26 cellular contexts compared by ENCODE assay signal in genomic region chr11:86449993-86450629, GRCh38.
"Had no signal": no experiment of that assay in that cellular context is flagged by ENCODE, and none has a peak within 500 bp of the region (broad histone marks: within the 10 kb centered on the region; RNA-seq: fewer than 3 reads in every experiment).

No MANE protein-coding gene starts in this region.

- H3K4me2 ChIP-seq: smooth muscle cell had no signal

- H3K4me1 ChIP-seq: breast epithelium, esophagus squamous epithelium, left lung, sigmoid colon, transverse colon had no signal

- H3K36me3 Mint-ChIP-seq: naive B cell; stimulated activated memory B cell treated with anti-CD40 and anti-IgM and Interleukin-4, amounts not matched to agents 10 μg/mL and 1 μg/mL and 100 μg/mL, for 72 hours had no signal

- H3K27me3 ChIP-seq: breast epithelium, esophagus squamous epithelium, left lung, sigmoid colon, transverse colon had no signal

- H3K27ac ChIP-seq: breast epithelium, esophagus squamous epithelium, left lung, sigmoid colon, transverse colon, WERI-Rb-1 had no signal

- H3K9me3 Mint-ChIP-seq: activated naive CD4-positive, alpha-beta T cell treated with anti-CD3 and anti-CD28 coated beads for 36 hours; activated naive CD8-positive, alpha-beta T cell treated with anti-CD3 and anti-CD28 coated beads, Interleukin-2, amount 10 ng/mL, durations not matched to agents 7 days and 5 days; activated T-cell treated with anti-CD3 and anti-CD28 coated beads, Interleukin-2, amount 50 U/mL, for 4 hours; central memory CD8-positive, alpha-beta T cell; immature natural killer cell; naive B cell; stimulated activated memory B cell treated with anti-CD40 and anti-IgM and Interleukin-4, amounts not matched to agents 10 μg/mL and 1 μg/mL and 100 μg/mL, for 72 hours had no signal

- H3K4me3 ChIP-seq: breast epithelium, esophagus squamous epithelium, left lung, lung, sigmoid colon, smooth muscle cell, transverse colon had no signal

- H3K27ac Mint-ChIP-seq: activated naive CD4-positive, alpha-beta T cell treated with anti-CD3 and anti-CD28 coated beads for 36 hours; activated naive CD8-positive, alpha-beta T cell treated with anti-CD3 and anti-CD28 coated beads, Interleukin-2, amount 10 ng/mL, durations not matched to agents 7 days and 5 days; immature natural killer cell; naive B cell; stimulated activated memory B cell treated with anti-CD40 and anti-IgM and Interleukin-4, amounts not matched to agents 10 μg/mL and 1 μg/mL and 100 μg/mL, for 72 hours had no signal

- H3K9me3 ChIP-seq: breast epithelium, esophagus squamous epithelium, left lung, sigmoid colon, transverse colon had no signal

- H3K4me3 Mint-ChIP-seq: activated naive CD4-positive, alpha-beta T cell treated with anti-CD3 and anti-CD28 coated beads for 36 hours; activated naive CD8-positive, alpha-beta T cell treated with anti-CD3 and anti-CD28 coated beads, Interleukin-2, amount 10 ng/mL, durations not matched to agents 7 days and 5 days; activated T-cell treated with anti-CD3 and anti-CD28 coated beads, Interleukin-2, amount 50 U/mL, for 4 hours; central memory CD8-positive, alpha-beta T cell; immature natural killer cell; naive B cell; stimulated activated memory B cell treated with anti-CD40 and anti-IgM and Interleukin-4, amounts not matched to agents 10 μg/mL and 1 μg/mL and 100 μg/mL, for 72 hours had no signal

- ATAC-seq: activated T-cell treated with anti-CD3 and anti-CD28 coated beads, Interleukin-2, amount 50 U/mL, for 4 hours; left lung; stimulated activated memory B cell treated with anti-CD40 and anti-IgM and Interleukin-4, amounts not matched to agents 10 μg/mL and 1 μg/mL and 100 μg/mL, for 72 hours had no signal

- FAIRE-seq: colon, urothelium cell line had no signal

- DNase-seq: activated CD4-positive, alpha-beta T cell treated with anti-CD3 and anti-CD28 coated beads for 1 hour; activated CD4-positive, alpha-beta T cell treated with anti-CD3 and anti-CD28 coated beads, Interleukin-2, amount 50 U/mL, for 4 hours; activated CD8-positive, alpha-beta memory T cell treated with anti-CD3 and anti-CD28 coated beads, Interleukin-2, amount 50 U/mL, for 48 hours; activated effector memory CD4-positive, alpha-beta T cell treated with Interleukin-2 at 50 U/mL for 16 hours; activated naive CD4-positive, alpha-beta T cell treated with anti-CD3 and anti-CD28 coated beads for 36 hours; activated naive CD8-positive, alpha-beta T cell treated with anti-CD3 and anti-CD28 coated beads, Interleukin-2, amount 10 ng/mL, durations not matched to agents 7 days and 5 days; activated T-cell treated with anti-CD3 and anti-CD28 coated beads, Interleukin-2, amount 50 U/mL, for 4 hours; amniotic stem cell; esophagus squamous epithelium; immature natural killer cell; naive B cell; occipital lobe; sigmoid colon; stimulated activated CD4-positive, alpha-beta T cell treated with anti-CD3 and anti-CD28 coated beads, Interleukin-15, amount 100 ng/mL, for 24 hours; T-helper 1 cell; T1000; transverse colon; WERI-Rb-1 had no signal

- H3K27me3 Mint-ChIP-seq: activated naive CD8-positive, alpha-beta T cell treated with anti-CD3 and anti-CD28 coated beads, Interleukin-2, amount 10 ng/mL, durations not matched to agents 7 days and 5 days; central memory CD8-positive, alpha-beta T cell; naive B cell; stimulated activated memory B cell treated with anti-CD40 and anti-IgM and Interleukin-4, amounts not matched to agents 10 μg/mL and 1 μg/mL and 100 μg/mL, for 72 hours had no signal

- H3K4me1 Mint-ChIP-seq: central memory CD8-positive, alpha-beta T cell; stimulated activated memory B cell treated with anti-CD40 and anti-IgM and Interleukin-4, amounts not matched to agents 10 μg/mL and 1 μg/mL and 100 μg/mL, for 72 hours had no signal

- H3K36me3 ChIP-seq: breast epithelium, transverse colon had no signal
